In genomic region chr14:30657050-30657449, GRCh38 we compare ENCODE assay signal across 27 cellular contexts.
"Had no signal": no experiment of that assay in that cellular context is flagged by ENCODE, and none has a peak within 500 bp of the region (broad histone marks: within the 10 kb centered on the region; RNA-seq: fewer than 3 reads in every experiment).

No MANE protein-coding gene starts in this region.

- H3K4me1 ChIP-seq: body of pancreas, heart right ventricle, suprapubic skin, tibial artery, upper lobe of right lung had no signal

- H3K9me3 ChIP-seq: body of pancreas, heart right ventricle, neutrophil, stomach, suprapubic skin, tibial artery, upper lobe of right lung had no signal

- H3K4me2 ChIP-seq: smooth muscle cell had no signal

- H3K27me3 ChIP-seq: body of pancreas, heart right ventricle, neutrophil, stomach, suprapubic skin, tibial artery, upper lobe of right lung had no signal

- ATAC-seq: activated naive CD4-positive, alpha-beta T cell treated with anti-CD3 and anti-CD28 coated beads, Interleukin-2, amount 50 U/mL, for 72 hours; activated T-cell treated with anti-CD3 and anti-CD28 coated beads, Interleukin-2, amount 50 U/mL, for 72 hours; body of pancreas; stimulated activated memory B cell treated with anti-CD40 and anti-IgM and Interleukin-4, amounts not matched to agents 10 μg/mL and 1 μg/mL and 100 μg/mL, for 72 hours had no signal

- H3K27ac ChIP-seq: body of pancreas, heart right ventricle, neutrophil, suprapubic skin, tibial artery, upper lobe of right lung had no signal

- DNase-seq: activated CD4-positive, alpha-beta T cell treated with anti-CD3 and anti-CD28 coated beads for 4 hours; activated CD4-positive, alpha-beta T cell treated with anti-CD3 and anti-CD28 coated beads, Interleukin-2, amount 50 U/mL, for 4 hours; activated naive CD4-positive, alpha-beta T cell; activated T-cell treated with anti-CD3 and anti-CD28 coated beads for 4 hours; activated T-cell treated with anti-CD3 and anti-CD28 coated beads, Interleukin-2, amount 50 U/mL, for 72 hours; aorta; body of pancreas; caudate nucleus; cortex of kidney; endodermal cell; foreskin melanocyte; heart right ventricle; naive B cell; nephron progenitor cell; posterior cingulate gyrus; stimulated activated CD4-positive, alpha-beta T cell treated with anti-CD3 and anti-CD28 coated beads, Interleukin-1b, Interleukin-23, amount 100 ng/mL, for 48 hours; stimulated activated CD4-positive, alpha-beta T cell treated with anti-CD3 and anti-CD28 coated beads, Interleukin-4, amount 100 ng/mL, for 4 hours; stimulated activated CD8-positive, alpha-beta memory T cell treated with anti-CD3 and anti-CD28 coated beads, Interleukin-4, amount 100 ng/mL, for 48 hours; stomach; T-cell; tibial artery; upper lobe of right lung had no signal

- H3K4me3 ChIP-seq: body of pancreas, heart right ventricle, smooth muscle cell, stomach, suprapubic skin, tibial artery, upper lobe of right lung had no signal
